11 cellular contexts compared by ENCODE assay signal in genomic region chr5:318931-319601, GRCh38. TPM values are rescaled to one million over a fixed set of nuclear protein-coding genes. Genes with fewer than 3 reads are reported as not detected.
A peak's percentile ranks its signal among the peaks of the same experiment; 100 is the strongest.
DNase-seq lines count a peak whose midpoint lies in the region; ATAC-seq and TF ChIP-seq lines count a peak whose summit lies in the region.
"Had no signal": no experiment of that assay in that cellular context is flagged by ENCODE, and none has a peak within 500 bp of the region (broad histone marks: within the 10 kb centered on the region; RNA-seq: fewer than 3 reads in every experiment).

No MANE protein-coding gene starts in this region.

- TF ChIP-seq CTCF in GM13976 (IDR thresholded peaks at IDR 0.05; ENCODE audit: borderline replicate concordance, control extremely low read depth, extremely low read depth, insufficient read depth, missing control alignments), result no peak

- no peak for ATAC-seq in GM18502 (IDR thresholded peaks at IDR 0.05; ENCODE audit: poor library complexity, unreplicated experiment)
- ATAC-seq in HG02840 (IDR thresholded peaks at IDR 0.05; ENCODE audit: low FRiP score, unreplicated experiment), result no peak

- DNase-seq in DMS53 (lab: John Stamatoyannopoulos, UW) (peak; percentile 54), DMS53 treated with DMSO at 0.1 percent for 48 hours (lab: John Stamatoyannopoulos, UW; ENCODE audit: unreplicated experiment) (no peak), GM13976 (ENCODE audit: low spot score) (peak; percentile 26), SW480 (ENCODE audit: low spot score) (peak; percentile 56), myocyte (ENCODE audit: low read depth) (peak; percentile 58)
- DNase-seq in activated T-cell treated with anti-CD3 and anti-CD28 coated beads, Interleukin-2, amount 50 U/mL, for 48 hours, result no peak
- DNase-seq: activated naive CD4-positive, alpha-beta T cell treated with anti-CD3 and anti-CD28 coated beads for 36 hours; stimulated activated CD4-positive, alpha-beta T cell treated with anti-CD3 and anti-CD28 coated beads, Interleukin-4, amount 100 ng/mL, for 24 hours; transverse colon had no signal

- in situ Hi-C loops in GM13976 (cut with MboI; ENCODE audit: low sequenced_read_pairs, unreplicated experiment), result loop anchor here (10.0 kb wide), 1 partner anchor 116 kb away; no protein-coding TSS in a partner anchor

RNA-seq across cellular contexts. Expression of gene AHRR, which starts 2.4 kb away (rescaled TPM):
- total RNA-seq in myocyte, result 74.8 and 106 TPM in 2 replicates
- polyA plus RNA-seq in myocyte (2012), result 16.9 TPM

RNA-seq across cellular contexts. Expression of gene PDCD6, which starts 47.6 kb away (rescaled TPM):
- 101 and 134 TPM in 2 replicates for total RNA-seq in myocyte
- 137 TPM for polyA plus RNA-seq in myocyte (2012)

Comparison
In these comparisons a context has a peak if more than half of its experiments do, and no peak if none do; other contexts are left out.
1. DNase-seq: peak in DMS53 (single experiment), GM13976 (single experiment), SW480 (single experiment) and myocyte (single experiment); none in DMS53 treated with DMSO at 0.1 percent for 48 hours (single experiment) and activated T-cell treated with anti-CD3 and anti-CD28 coated beads, Interleukin-2, amount 50 U/mL, for 48 hours (0 of 2).